In the genomic region with DNA sequence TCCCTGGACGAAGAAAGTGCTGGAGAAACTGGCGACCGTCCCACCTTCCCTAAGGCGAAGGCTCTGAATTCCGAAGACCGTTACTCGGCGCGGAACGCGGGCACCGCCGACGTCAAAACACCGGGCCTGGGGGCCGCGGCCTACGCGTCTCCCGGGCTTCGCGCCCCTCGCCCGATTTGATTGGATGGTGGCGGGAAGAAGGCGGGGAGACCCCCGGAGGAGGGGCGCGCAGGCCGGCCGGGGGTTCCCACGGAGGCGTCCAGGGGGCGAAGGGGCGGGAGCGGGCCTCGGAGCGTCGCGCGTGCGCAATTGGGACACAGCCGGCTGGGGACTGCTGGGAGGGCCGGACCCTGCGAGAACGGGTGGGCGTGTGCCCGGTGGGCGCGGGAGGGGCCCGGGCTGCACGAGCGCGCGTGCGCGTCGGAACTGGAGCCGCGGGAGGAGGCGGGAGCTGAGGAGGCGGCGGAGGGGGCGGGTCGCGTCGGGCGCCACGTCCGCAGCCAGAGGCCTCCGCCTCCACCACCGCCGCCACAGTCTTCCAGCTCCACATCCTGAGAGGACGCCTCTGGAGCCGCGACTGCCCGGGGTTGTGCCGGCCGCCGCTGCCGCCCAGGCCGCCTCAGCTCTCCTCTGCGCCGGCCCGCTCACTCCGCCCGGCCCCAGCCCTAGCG, we compare ENCODE assay signal across 8 cellular contexts. TPM values are rescaled to one million over a fixed set of nuclear protein-coding genes. Genes with fewer than 3 reads are reported as not detected.
A peak's percentile ranks its signal among the peaks of the same experiment; 100 is the strongest.
DNase-seq lines count a peak whose midpoint lies in the region; ATAC-seq, FAIRE-seq and TF ChIP-seq lines count a peak whose summit lies in the region.

Gene TMEM263 (plus strand): TSS at position 531 of the 671 bp plus-strand sequence. CDS start 11,210 bp downstream, outside the sequence.

- H3K36me3 ChIP-seq in kidney (ENCODE audit: control insufficient read depth in 1 of 2, insufficient read depth in 2 of 2, low read length in 2 of 2) = no peaks in the 10 kb centered on the region

- ATAC-seq in GM18909 (IDR thresholded peaks at IDR 0.05; ENCODE audit: poor library complexity, unreplicated experiment) (peak; percentile 76), HG03159 (IDR thresholded peaks at IDR 0.05; ENCODE audit: unreplicated experiment) (peak; percentile 86)

- H3K4me3 ChIP-seq in AG09309 (ENCODE audit: control insufficient read depth, low read depth, low read length) (peak within 1 kb of the TSS; percentile 84), kidney (ENCODE audit: low read length in 2 of 2) (peak within 1 kb of the TSS; percentile 86 to 88)

- H3K27ac ChIP-seq in kidney (ENCODE audit: low read depth in 2 of 2, low read length in 2 of 2) = peak within 1 kb of the TSS; percentile 97 to 98

- TF ChIP-seq CTCF in AG09309 (IDR thresholded peaks at IDR 0.05; ENCODE audit: control insufficient read depth, insufficient read depth, low read depth, low read length, missing control alignments) = no peak
- TF ChIP-seq CTCF in kidney (IDR thresholded peaks at IDR 0.05; ENCODE audit: borderline replicate concordance, extremely low read depth, insufficient read depth) = no peak

- FAIRE-seq in kidney (lab: Jason Lieb, UNC) = no peak

- DNase-seq in AG09309 (ENCODE audit: low read depth) (peak; percentile 77), NCI-H2227 treated with DMSO at 0.1 percent for 48 hours (lab: John Stamatoyannopoulos, UW) (peak; percentile 98), cerebellum (ENCODE audit: low spot score) (peak; percentile 92), kidney (peak; percentile 99)
- peak; percentile 87 for DNase-seq in activated CD4-positive, alpha-beta T cell treated with anti-CD3 and anti-CD28 coated beads for 1 hour
- peak; percentile 82 to 85 for DNase-seq in stimulated activated CD4-positive, alpha-beta T cell treated with anti-CD3 and anti-CD28 coated beads, Interleukin-15, amount 100 ng/mL, for 1 hour (ENCODE audit: low read depth in 1 of 2, low spot score in 1 of 2)

- H3K9ac ChIP-seq in kidney (ENCODE audit: low read length in 2 of 2) = peak within 1 kb of the TSS; percentile 61 to 94

- H3K9me3 ChIP-seq in kidney (ENCODE audit: control insufficient read depth in 1 of 2, low read length in 2 of 2) = no peaks in the 10 kb centered on the region

- H3K4me1 ChIP-seq in kidney (ENCODE audit: control insufficient read depth in 1 of 2, insufficient read depth in 1 of 2, low read depth in 1 of 2, low read length in 2 of 2) = peaks cover 6 to 7% of the 10 kb centered on the region in 2 donors

- intact Hi-C loops in kidney (cut with DNase I) = no loop called here

RNA-seq across cellular contexts. Expression of gene TMEM263, which starts in this region (rescaled TPM):
- total RNA-seq in cerebellum (44.4 TPM), kidney (43.1 TPM)
- polyA plus RNA-seq in kidney (ENCODE audit: insufficient read depth, low read depth, low replicate concordance) = 28.7 TPM

Comparison
In these comparisons a context has a peak if more than half of its experiments do, and no peak if none do; other contexts are left out.
1. Peak in every context shown above with its lines: DNase-seq, ATAC-seq, H3K4me3 ChIP-seq and H3K27ac ChIP-seq.